Comparison of ENCODE assay signal across 16 cellular contexts in genomic region chr16:64469906-64470702, GRCh38.
DNase-seq lines count a peak whose midpoint lies in the region; ATAC-seq and TF ChIP-seq lines count a peak whose summit lies in the region.
"Had no signal": no experiment of that assay in that cellular context is flagged by ENCODE, and none has a peak within 500 bp of the region (broad histone marks: within the 10 kb centered on the region; RNA-seq: fewer than 3 reads in every experiment).

No MANE protein-coding gene starts in this region.

- DNase-seq in AG20443 (ENCODE audit: low spot score) (peak; percentile 20), NCI-H524 treated with DMSO at 0.1 percent for 48 hours (lab: John Stamatoyannopoulos, UW) (peak; percentile 15), epithelial cell of esophagus (ENCODE audit: low read depth) (peak; percentile 73), myocyte (ENCODE audit: low read depth) (peak; percentile 72)
- no peak for DNase-seq in T-helper 2 cell treated with Interferon-gamma antibody and Interleukin-4, amounts not matched to agents 5 μg/mL and 100 μg/mL, for 36 hours (ENCODE audit: low spot score)
- DNase-seq in stimulated activated naive CD8-positive, alpha-beta T cell treated with anti-CD3 and anti-CD28 coated beads, Interleukin-15, amount 100 ng/mL, for 72 hours, result no peak
- no peak for DNase-seq in stimulated activated CD4-positive, alpha-beta T cell treated with anti-CD3 and anti-CD28 coated beads, Interleukin-15, amount 100 ng/mL, for 24 hours
- no peak for DNase-seq in activated naive CD4-positive, alpha-beta T cell treated with anti-CD3 and anti-CD28 coated beads, Interleukin-2, amount 50 U/mL, for 16 hours
- DNase-seq: activated CD4-positive, alpha-beta memory T cell treated with anti-CD3 and anti-CD28 coated beads, Interleukin-2, amount 10 ng/mL, durations not matched to agents 7 days and 5 days; CD4-positive, alpha-beta T cell; glutamatergic neuron; HFFc6; NCI-H2107; NK-92 treated with Interleukin-12 subunit alpha and Interleukin-12 subunit beta, amount 100 ng/mL, for 24 hours; SHP77 treated with DMSO at 0.1 percent for 48 hours had no signal

- H3K36me3 Mint-ChIP-seq in T-helper 2 cell treated with Interferon-gamma antibody and Interleukin-4, amounts not matched to agents 5 μg/mL and 100 μg/mL, for 36 hours (ENCODE audit: low read depth), result no peaks in the 10 kb centered on the region

- no peak overlapping the region for H3K4me3 Mint-ChIP-seq in T-helper 2 cell treated with Interferon-gamma antibody and Interleukin-4, amounts not matched to agents 5 μg/mL and 100 μg/mL, for 36 hours
- no peak overlapping the region for H3K4me3 Mint-ChIP-seq in stimulated activated naive CD8-positive, alpha-beta T cell treated with anti-CD3 and anti-CD28 coated beads, Interleukin-15, amount 100 ng/mL, for 72 hours
- H3K4me3 Mint-ChIP-seq: activated CD4-positive, alpha-beta memory T cell treated with anti-CD3 and anti-CD28 coated beads, Interleukin-2, amount 10 ng/mL, durations not matched to agents 7 days and 5 days; activated T-helper 1 cell treated with anti-CD3 and anti-CD28 coated beads, Interleukin-12 subunit alpha, Interleukin-12 subunit beta, Interleukin-2, Interleukin-4 antibody, amounts not matched to agents 30 ng/mL and 10 ng/mL and 1 ng/mL, durations not matched to agents 14 hours and 24 hours and 36 hours; CD4-positive, alpha-beta T cell; HFFc6 had no signal

- TF ChIP-seq CTCF in epithelial cell of esophagus (IDR thresholded peaks at IDR 0.05; ENCODE audit: insufficient read depth, low read depth, low read length, missing control alignments), result peak; percentile 17

- H3K27ac Mint-ChIP-seq in T-helper 2 cell treated with Interferon-gamma antibody and Interleukin-4, amounts not matched to agents 5 μg/mL and 100 μg/mL, for 36 hours, result no peak overlapping the region
- H3K27ac Mint-ChIP-seq in stimulated activated naive CD8-positive, alpha-beta T cell treated with anti-CD3 and anti-CD28 coated beads, Interleukin-15, amount 100 ng/mL, for 72 hours, result no peak overlapping the region
- H3K27ac Mint-ChIP-seq: activated CD4-positive, alpha-beta memory T cell treated with anti-CD3 and anti-CD28 coated beads, Interleukin-2, amount 10 ng/mL, durations not matched to agents 7 days and 5 days; activated T-helper 1 cell treated with anti-CD3 and anti-CD28 coated beads, Interleukin-12 subunit alpha, Interleukin-12 subunit beta, Interleukin-2, Interleukin-4 antibody, amounts not matched to agents 30 ng/mL and 10 ng/mL and 1 ng/mL, durations not matched to agents 14 hours and 24 hours and 36 hours; CD4-positive, alpha-beta T cell; HFFc6 had no signal

- H3K27me3 Mint-ChIP-seq in T-helper 2 cell treated with Interferon-gamma antibody and Interleukin-4, amounts not matched to agents 5 μg/mL and 100 μg/mL, for 36 hours (ENCODE audit: low read depth), result no peaks in the 10 kb centered on the region
- no peaks in the 10 kb centered on the region for H3K27me3 Mint-ChIP-seq in stimulated activated naive CD8-positive, alpha-beta T cell treated with anti-CD3 and anti-CD28 coated beads, Interleukin-15, amount 100 ng/mL, for 72 hours
- H3K27me3 Mint-ChIP-seq: activated CD4-positive, alpha-beta memory T cell treated with anti-CD3 and anti-CD28 coated beads, Interleukin-2, amount 10 ng/mL, durations not matched to agents 7 days and 5 days; CD4-positive, alpha-beta T cell had no signal

- H3K4me1 Mint-ChIP-seq in T-helper 2 cell treated with Interferon-gamma antibody and Interleukin-4, amounts not matched to agents 5 μg/mL and 100 μg/mL, for 36 hours (ENCODE audit: low read depth), result no peaks in the 10 kb centered on the region
- no peaks in the 10 kb centered on the region for H3K4me1 Mint-ChIP-seq in stimulated activated naive CD8-positive, alpha-beta T cell treated with anti-CD3 and anti-CD28 coated beads, Interleukin-15, amount 100 ng/mL, for 72 hours
- H3K4me1 Mint-ChIP-seq: activated CD4-positive, alpha-beta memory T cell treated with anti-CD3 and anti-CD28 coated beads, Interleukin-2, amount 10 ng/mL, durations not matched to agents 7 days and 5 days had no signal

- H3K4me3 ChIP-seq in epithelial cell of esophagus (ENCODE audit: low read length), result no peak overlapping the region

- ATAC-seq in stimulated activated naive CD8-positive, alpha-beta T cell treated with anti-CD3 and anti-CD28 coated beads, Interleukin-15, amount 100 ng/mL, for 72 hours, result no peak

- H3K9me3 Mint-ChIP-seq in T-helper 2 cell treated with Interferon-gamma antibody and Interleukin-4, amounts not matched to agents 5 μg/mL and 100 μg/mL, for 36 hours, result peaks cover 57% of the 10 kb centered on the region
- H3K9me3 Mint-ChIP-seq in stimulated activated naive CD8-positive, alpha-beta T cell treated with anti-CD3 and anti-CD28 coated beads, Interleukin-15, amount 100 ng/mL, for 72 hours, result peaks cover 13 to 20% of the 10 kb centered on the region in 2 donors

Comparison
In these comparisons a context has a peak if more than half of its experiments do, and no peak if none do; other contexts are left out.
1. DNase-seq: peak in AG20443 (single experiment), NCI-H524 treated with DMSO at 0.1 percent for 48 hours (single experiment), epithelial cell of esophagus (single experiment) and myocyte (single experiment); none in T-helper 2 cell treated with Interferon-gamma antibody and Interleukin-4, amounts not matched to agents 5 μg/mL and 100 μg/mL, for 36 hours (single experiment), stimulated activated naive CD8-positive, alpha-beta T cell treated with anti-CD3 and anti-CD28 coated beads, Interleukin-15, amount 100 ng/mL, for 72 hours (0 of 2), stimulated activated CD4-positive, alpha-beta T cell treated with anti-CD3 and anti-CD28 coated beads, Interleukin-15, amount 100 ng/mL, for 24 hours (single experiment) and activated naive CD4-positive, alpha-beta T cell treated with anti-CD3 and anti-CD28 coated beads, Interleukin-2, amount 50 U/mL, for 16 hours (single experiment).